8 cellular contexts compared by ENCODE assay signal in the genomic region with DNA sequence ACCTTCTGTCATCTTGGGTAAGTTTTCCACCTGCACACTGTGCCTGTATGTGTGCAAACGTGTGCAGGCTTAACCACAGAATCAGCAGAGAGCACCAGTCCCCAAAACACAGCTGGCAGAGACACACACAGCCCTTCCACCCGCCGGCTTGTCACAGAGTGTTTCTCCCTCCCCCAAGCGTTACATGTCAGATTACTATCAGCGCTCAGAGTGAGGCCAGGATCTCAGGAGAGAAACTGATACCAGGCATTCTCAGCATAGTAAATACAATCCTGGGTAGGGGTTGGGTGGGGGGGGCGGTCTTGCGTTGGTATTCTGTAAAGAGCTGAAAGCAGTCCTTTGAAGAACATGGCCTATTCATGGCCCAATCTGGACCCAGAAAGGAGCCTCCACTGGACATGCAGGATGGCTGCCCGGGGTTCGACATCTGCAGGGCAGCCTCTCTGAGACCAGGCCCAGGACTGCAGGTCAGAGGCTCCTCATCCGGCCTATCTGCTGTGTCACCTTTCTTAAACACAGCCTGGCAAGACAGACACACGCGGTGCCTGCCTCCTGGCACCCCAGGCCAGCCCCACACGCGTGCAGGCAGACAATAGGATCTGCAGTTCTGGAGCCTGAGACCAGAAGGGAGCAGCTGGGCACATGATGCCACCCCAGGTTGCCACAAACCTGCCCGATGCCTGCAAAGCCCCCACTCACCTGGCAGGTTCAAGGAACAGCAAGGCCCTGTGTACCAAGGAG. TPM values are rescaled to one million over a fixed set of nuclear protein-coding genes. Genes with fewer than 3 reads are reported as not detected.
DNase-seq lines count a peak whose midpoint lies in the region; ATAC-seq and TF ChIP-seq lines count a peak whose summit lies in the region.

No MANE protein-coding gene starts in this region.

- H2AK5ac ChIP-seq in mesendoderm (ENCODE audit: low read length), result no peak overlapping the region

- H2BK120ac ChIP-seq in mesendoderm (ENCODE audit: low read depth, low read length), result no peak overlapping the region

- DNase-seq in activated T-cell treated with anti-CD3 and anti-CD28 coated beads, Interleukin-2, amount 50 U/mL, for 24 hours, result no peak
- no peak for DNase-seq in activated T-cell treated with anti-CD3 and anti-CD28 coated beads, Interleukin-2, amount 50 U/mL, for 48 hours
- DNase-seq in breast epithelium (ENCODE audit: low spot score in 2 of 2) (no peak), mesendoderm (peak; percentile 58), upper lobe of left lung (peak in 1 of 2 donors; percentile 65)
- no peak for DNase-seq in stimulated activated CD8-positive, alpha-beta memory T cell treated with anti-CD3 and anti-CD28 coated beads, Interleukin-4, amount 100 ng/mL, for 48 hours

- H3K27ac Mint-ChIP-seq in activated T-cell treated with anti-CD3 and anti-CD28 coated beads, Interleukin-2, amount 50 U/mL, for 24 hours, result no peak overlapping the region

- H3K79me2 ChIP-seq in mesendoderm (ENCODE audit: control insufficient read depth, insufficient read depth, low read length), result no peaks in the 10 kb centered on the region

- H3K36me3 ChIP-seq in breast epithelium, result no peaks in the 10 kb centered on the region
- no peaks in the 10 kb centered on the region for H3K36me3 ChIP-seq in mesendoderm (ENCODE audit: control insufficient read depth, insufficient read depth, low read length)
- H3K36me3 ChIP-seq in upper lobe of left lung, result no peaks in the 10 kb centered on the region

- H3K27me3 Mint-ChIP-seq in activated T-cell treated with anti-CD3 and anti-CD28 coated beads, Interleukin-2, amount 50 U/mL, for 24 hours, result peaks cover 63% of the 10 kb centered on the region

- TF ChIP-seq CTCF in breast epithelium (IDR thresholded peaks at IDR 0.05), result no peak
- no peak for TF ChIP-seq CTCF in upper lobe of left lung (IDR thresholded peaks at IDR 0.05)

- peaks cover 25% of the 10 kb centered on the region for H3K4me1 Mint-ChIP-seq in activated T-cell treated with anti-CD3 and anti-CD28 coated beads, Interleukin-2, amount 50 U/mL, for 24 hours (ENCODE audit: low read depth)

- peak overlapping the region; percentile 65 to 81 (median 81) for H3K4me3 ChIP-seq in breast epithelium
- no peak overlapping the region for H3K4me3 ChIP-seq in mesendoderm (ENCODE audit: low read length)
- H3K4me3 ChIP-seq in upper lobe of left lung, result peak overlapping the region; percentile 73 to 96 (median 84)

- peak overlapping the region; percentile 31 for H3K9ac ChIP-seq in mesendoderm (ENCODE audit: low read length)

- H3K27me3 ChIP-seq in breast epithelium, result no peaks in the 10 kb centered on the region
- H3K27me3 ChIP-seq in mesendoderm (ENCODE audit: insufficient read depth, low read length, poor library complexity), result no peaks in the 10 kb centered on the region
- no peaks in the 10 kb centered on the region for H3K27me3 ChIP-seq in upper lobe of left lung

- no peak overlapping the region for H3K56ac ChIP-seq in mesendoderm (ENCODE audit: low read length)

- no peak for TF ChIP-seq POLR2A in breast epithelium (IDR thresholded peaks at IDR 0.05)
- TF ChIP-seq POLR2A in upper lobe of left lung (IDR thresholded peaks at IDR 0.05), result no peak

- no peak overlapping the region for H3K23ac ChIP-seq in mesendoderm (ENCODE audit: low read length)

- H3K79me1 ChIP-seq in mesendoderm (ENCODE audit: low read length), result peaks cover 1% of the 10 kb centered on the region

- no peak for TF ChIP-seq EP300 in upper lobe of left lung (IDR thresholded peaks at IDR 0.05)

- no peak overlapping the region for H3K18ac ChIP-seq in mesendoderm (ENCODE audit: low read length)

- no peak overlapping the region for H4K5ac ChIP-seq in mesendoderm (ENCODE audit: low read length)

- H3K4ac ChIP-seq in mesendoderm (ENCODE audit: low read depth, low read length), result no peak overlapping the region

- no peak for ATAC-seq in upper lobe of left lung (ENCODE audit: low FRiP score in 2 of 2)
- ATAC-seq in HG02571 (IDR thresholded peaks at IDR 0.05; ENCODE audit: unreplicated experiment), result no peak
- no peak for ATAC-seq in HG02973 (IDR thresholded peaks at IDR 0.05; ENCODE audit: unreplicated experiment)

- H3K36me3 Mint-ChIP-seq in activated T-cell treated with anti-CD3 and anti-CD28 coated beads, Interleukin-2, amount 50 U/mL, for 24 hours (ENCODE audit: low read depth), result no peaks in the 10 kb centered on the region

- H2BK5ac ChIP-seq in mesendoderm (ENCODE audit: low read length), result no peak overlapping the region

- H3K9me3 ChIP-seq in breast epithelium (no peaks in the 10 kb centered on the region), upper lobe of left lung (no peaks in the 10 kb centered on the region)

- intact Hi-C loops in breast epithelium (cut with DNase I; ENCODE audit: low total_unique reads), result no loop called here

- peak overlapping the region; percentile 67 for H3K4me3 Mint-ChIP-seq in activated T-cell treated with anti-CD3 and anti-CD28 coated beads, Interleukin-2, amount 50 U/mL, for 24 hours

- H2BK15ac ChIP-seq in mesendoderm (replicated peaks; ENCODE audit: low read depth), result no peak overlapping the region

- H3K27ac ChIP-seq in breast epithelium (peak overlapping the region; percentile 72 to 90), mesendoderm (ENCODE audit: low read depth, low read length) (no peak overlapping the region), upper lobe of left lung (peak overlapping the region; percentile 71 to 93 (median 80))

- WGBS in mesendoderm (ENCODE audit: extremely low coverage, insufficient coverage, low lambda C conversion rate), result no CpG with 5 or more reads among the region's 15 CpGs
- WGBS in upper lobe of left lung, 2 donors, result 46% methylated on average over 13 of the region's 15 CpGs; no CpG with 5 or more reads in 1 of the 2 donors

- H3K9me3 Mint-ChIP-seq in activated T-cell treated with anti-CD3 and anti-CD28 coated beads, Interleukin-2, amount 50 U/mL, for 24 hours, result no peaks in the 10 kb centered on the region

- H3K4me1 ChIP-seq in breast epithelium (peaks cover 19 to 20% of the 10 kb centered on the region in 2 donors), mesendoderm (ENCODE audit: control insufficient read depth, low read depth, low read length) (peaks cover 10% of the 10 kb centered on the region), upper lobe of left lung (peaks cover 52 to 73% (median 60%) of the 10 kb centered on the region in 4 donors)

- no peak overlapping the region for H4K8ac ChIP-seq in mesendoderm (ENCODE audit: low read depth, low read length)

- H3K4me2 ChIP-seq in mesendoderm (ENCODE audit: low read length), result peak overlapping the region; percentile 29

RNA-seq across cellular contexts. Expression of gene OSBPL5, which starts 1.7 kb away (rescaled TPM):
- total RNA-seq in breast epithelium (10 to 100 TPM; 25.3 to 64.2 (median 27.8) TPM), upper lobe of left lung (10 to 100 TPM; 23.4 to 66.9 (median 48.3) TPM)
- polyA plus RNA-seq in mesendoderm (2013, experiment 1 of 2), result 1.7 TPM
- polyA plus RNA-seq in mesendoderm (2013, experiment 2 of 2), result 1.4 TPM

RNA-seq across cellular contexts. Expression of gene MRGPRG, which starts 55.2 kb away (rescaled TPM):
- total RNA-seq in breast epithelium (not detected), upper lobe of left lung (not detected)
- not detected for polyA plus RNA-seq in mesendoderm (2013, experiment 1 of 2)
- not detected for polyA plus RNA-seq in mesendoderm (2013, experiment 2 of 2)
